In the genomic region with DNA sequence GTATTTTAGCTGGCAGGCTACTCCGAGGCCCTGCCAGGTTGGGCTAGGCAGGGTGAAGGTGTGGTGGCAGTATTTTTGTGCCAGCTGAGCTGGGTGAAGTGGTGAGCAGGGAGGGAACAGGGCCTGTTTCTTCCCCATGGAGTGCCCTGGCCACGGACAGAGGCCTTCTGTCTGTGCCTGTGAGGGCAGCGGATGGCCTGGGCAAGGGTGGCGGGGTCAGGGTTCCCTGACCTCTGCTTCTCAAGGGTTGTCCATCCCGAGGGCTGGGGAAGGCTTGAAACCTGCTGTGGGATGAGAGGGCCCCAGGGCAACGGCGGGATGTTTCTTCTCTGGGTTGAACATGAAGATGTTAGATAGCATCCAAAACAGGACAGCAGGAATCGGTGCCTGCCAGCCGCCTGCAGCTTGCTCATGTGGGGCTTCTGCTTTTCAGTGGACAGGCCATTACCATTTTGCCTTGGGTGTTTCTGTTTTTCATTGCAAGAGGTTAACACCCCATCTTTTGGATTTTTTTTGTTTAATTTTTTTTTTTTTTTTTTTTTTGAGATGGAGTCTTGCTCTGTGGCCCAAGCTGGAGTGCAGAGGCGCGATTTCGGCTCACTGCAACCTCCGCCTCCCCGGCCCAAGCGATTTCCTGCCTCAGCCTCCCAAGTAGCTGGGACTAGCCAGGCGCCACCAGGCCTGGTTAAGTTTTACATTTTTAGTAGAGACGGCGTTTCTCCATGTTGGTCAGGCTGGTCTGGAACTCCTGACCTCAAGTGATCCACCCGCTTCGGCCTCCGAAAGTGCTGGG, we compare ENCODE assay signal across 11 cellular contexts. TPM values are rescaled to one million over a fixed set of nuclear protein-coding genes. Genes with fewer than 3 reads are reported as not detected.
DNase-seq lines count a peak whose midpoint lies in the region; ATAC-seq and TF ChIP-seq lines count a peak whose summit lies in the region.
"Had no signal": no experiment of that assay in that cellular context is flagged by ENCODE, and none has a peak within 500 bp of the region (broad histone marks: within the 10 kb centered on the region; RNA-seq: fewer than 3 reads in every experiment).

No MANE protein-coding gene starts in this region.

- H3K4me2 ChIP-seq in skeletal muscle satellite cell (ENCODE audit: low read length) = peak overlapping the region; percentile 99

- H3K4me3 ChIP-seq in cardiac muscle cell (no peak overlapping the region), skeletal muscle satellite cell (ENCODE audit: low read length) (no peak overlapping the region), transverse colon (no peak overlapping the region)

- POLR2A ChIA-PET in T-cell (lab: Charles Lee) = interaction anchor here in 1 of 2 donors (0.7 kb wide), 1 partner anchor 19 kb away, joined by 3 read pairs; no protein-coding TSS in a partner anchor

- TF ChIP-seq CTCF in cardiac muscle cell (IDR thresholded peaks at IDR 0.05; ENCODE audit: low read depth, low read length) = no peak
- TF ChIP-seq CTCF in transverse colon (IDR thresholded peaks at IDR 0.05) = no peak

- TF ChIP-seq POLR2A in transverse colon (IDR thresholded peaks at IDR 0.05) = no peak

- TF ChIP-seq EP300 in transverse colon (IDR thresholded peaks at IDR 0.05; ENCODE audit: low read depth) = no peak

- H3K27ac ChIP-seq in cardiac muscle cell = peak overlapping the region; percentile 81
- H3K27ac ChIP-seq in transverse colon = no peak overlapping the region
- H3K27ac ChIP-seq: HL-60 had no signal

- peak overlapping the region; percentile 64 for H3K27ac Mint-ChIP-seq in activated CD4-positive, alpha-beta T cell treated with anti-CD3 and anti-CD28 coated beads, Interleukin-2, amount 10 ng/mL, durations not matched to agents 24 days and 14 days
- H3K27ac Mint-ChIP-seq in T-cell = peak overlapping the region; percentile 52 to 76

- H3K9me3 ChIP-seq in cardiac muscle cell (ENCODE audit: low read depth) = no peaks in the 10 kb centered on the region
- H3K9me3 ChIP-seq in skeletal muscle satellite cell (replicated peaks; ENCODE audit: low read length) = no peaks in the 10 kb centered on the region
- H3K9me3 ChIP-seq in transverse colon = no peaks in the 10 kb centered on the region
- H3K9me3 ChIP-seq: HAP-1 had no signal

- H3K36me3 ChIP-seq in cardiac muscle cell (no peaks in the 10 kb centered on the region), skeletal muscle satellite cell (ENCODE audit: insufficient read depth, low read length) (peaks cover 14% of the 10 kb centered on the region), transverse colon (no peaks in the 10 kb centered on the region)

- H3K27me3 ChIP-seq in cardiac muscle cell = no peaks in the 10 kb centered on the region
- H3K27me3 ChIP-seq in skeletal muscle satellite cell (ENCODE audit: control insufficient read depth, insufficient read depth, low read length) = no peaks in the 10 kb centered on the region
- H3K27me3 ChIP-seq in transverse colon = no peaks in the 10 kb centered on the region

- ATAC-seq in T-cell (replicated peaks in 1 of 4) (no peak), GM21619 (IDR thresholded peaks at IDR 0.05; ENCODE audit: unreplicated experiment) (no peak)

- no peak for DNase-seq in activated CD4-positive, alpha-beta T cell treated with anti-CD3 and anti-CD28 coated beads, Interleukin-2, amount 10 ng/mL, durations not matched to agents 24 days and 14 days
- DNase-seq in activated CD4-positive, alpha-beta T cell treated with anti-CD3 and anti-CD28 coated beads for 1 hour = no peak
- DNase-seq in T-cell = no peak
- no peak for DNase-seq in cardiac muscle cell (ENCODE audit: low read depth in 1 of 2, low spot score in 1 of 2)
- no peak for DNase-seq in transverse colon
- DNase-seq in cerebellum (ENCODE audit: low spot score) = no peak
- DNase-seq: NCI-H1436 had no signal

- peaks cover 25% of the 10 kb centered on the region for H3K36me3 Mint-ChIP-seq in activated CD4-positive, alpha-beta T cell treated with anti-CD3 and anti-CD28 coated beads, Interleukin-2, amount 10 ng/mL, durations not matched to agents 24 days and 14 days (ENCODE audit: low read depth)
- peaks cover 10% of the 10 kb centered on the region for H3K36me3 Mint-ChIP-seq in T-cell

- CTCF ChIA-PET in T-cell (lab: Charles Lee) = interaction anchor here in 1 of 2 donors (0.5 kb wide), 1 partner anchor 401 kb away, joined by 3 read pairs; no protein-coding TSS in a partner anchor

- in situ Hi-C loops in transverse colon (cut with MboI; ENCODE audit: low pct_ligation_motif_present in 1 of 4, low pct_unique_long_range_greater_than_20kb in 1 of 4, low sequenced_read_pairs in 3 of 4) = no loop called here

- H3K9me3 Mint-ChIP-seq in activated CD4-positive, alpha-beta T cell treated with anti-CD3 and anti-CD28 coated beads, Interleukin-2, amount 10 ng/mL, durations not matched to agents 24 days and 14 days = no peaks in the 10 kb centered on the region
- H3K9me3 Mint-ChIP-seq in T-cell = peaks cover 0 to 5% (median 0%) of the 10 kb centered on the region in 3 donors

- H3K27me3 Mint-ChIP-seq in activated CD4-positive, alpha-beta T cell treated with anti-CD3 and anti-CD28 coated beads, Interleukin-2, amount 10 ng/mL, durations not matched to agents 24 days and 14 days = no peaks in the 10 kb centered on the region
- no peaks in the 10 kb centered on the region for H3K27me3 Mint-ChIP-seq in T-cell

- intact Hi-C loops in activated CD4-positive, alpha-beta T cell treated with anti-CD3 and anti-CD28 coated beads, Interleukin-2, amount 10 ng/mL, durations not matched to agents 24 days and 14 days (cut with micrococcal nuclease) = no loop called here
- intact Hi-C loops in transverse colon (cut with DNase I; ENCODE audit: low total_unique reads) = no loop called here

- H3K4me3 Mint-ChIP-seq in activated CD4-positive, alpha-beta T cell treated with anti-CD3 and anti-CD28 coated beads, Interleukin-2, amount 10 ng/mL, durations not matched to agents 24 days and 14 days = no peak overlapping the region
- H3K4me3 Mint-ChIP-seq in T-cell = peak overlapping the region in 1 of 3 donors; percentile 39

- H3K9ac ChIP-seq in skeletal muscle satellite cell (ENCODE audit: low read depth, low read length) = no peak overlapping the region

- H3K4me1 Mint-ChIP-seq in activated CD4-positive, alpha-beta T cell treated with anti-CD3 and anti-CD28 coated beads, Interleukin-2, amount 10 ng/mL, durations not matched to agents 24 days and 14 days = peaks cover 23% of the 10 kb centered on the region
- peaks cover 38 to 46% (median 40%) of the 10 kb centered on the region in 3 donors for H3K4me1 Mint-ChIP-seq in T-cell

- peaks cover 13% of the 10 kb centered on the region for H3K4me1 ChIP-seq in cardiac muscle cell (ENCODE audit: low read depth)
- H3K4me1 ChIP-seq in skeletal muscle satellite cell (ENCODE audit: control insufficient read depth, insufficient read depth, low read length) = peaks cover 27% of the 10 kb centered on the region
- H3K4me1 ChIP-seq in transverse colon = peaks cover 23 to 36% (median 31%) of the 10 kb centered on the region in 4 donors

- WGBS in transverse colon (ENCODE audit: low coverage in 1 of 2), 2 donors = 85 to 95% methylated on average over 4 to 21 of the region's 21 CpGs

RNA-seq across cellular contexts. Expression of gene MTA1, which starts 3.3 kb away (rescaled TPM):
- 187 and 192 TPM in 2 replicates for total RNA-seq in activated CD4-positive, alpha-beta T cell treated with anti-CD3 and anti-CD28 coated beads, Interleukin-2, amount 10 ng/mL, durations not matched to agents 24 days and 14 days
- total RNA-seq in T-cell (100 to 1,000 TPM; 111 to 152 (median 141) TPM), cardiac muscle cell (136 and 208 TPM in 2 replicates), transverse colon (100 to 1,000 TPM in 2 of 4 donors, 10 to 100 TPM in 2; 79.4 to 293 (median 106) TPM), cerebellum (58.1 TPM)
- polyA plus RNA-seq in cardiac muscle cell = 110 and 149 TPM in 2 replicates
- 41.7 and 55.8 TPM in 2 replicates for total RNA-seq in skeletal muscle satellite cell (2012; rRNA removed)

RNA-seq across cellular contexts. Expression of gene TEX22, which starts 24.6 kb away (rescaled TPM):
- 5.7 and 6.4 TPM in 2 replicates for total RNA-seq in activated CD4-positive, alpha-beta T cell treated with anti-CD3 and anti-CD28 coated beads, Interleukin-2, amount 10 ng/mL, durations not matched to agents 24 days and 14 days
- total RNA-seq in T-cell = 1 to 10 TPM in 4 of 5 donors, under 1 TPM in 1; 0.93 to 9.0 (median 6.0) TPM
- total RNA-seq in cardiac muscle cell = 2.5 and 3.7 TPM in 2 replicates
- polyA plus RNA-seq in cardiac muscle cell = 3.0 and 4.1 TPM in 2 replicates
- 0.22 and 0.25 TPM in 2 replicates for total RNA-seq in skeletal muscle satellite cell (2012; rRNA removed)
- under 1 TPM in 1 of 4 donors, not detected in 3; 0.41 TPM for total RNA-seq in transverse colon
- total RNA-seq in cerebellum = 1.4 TPM

RNA-seq across cellular contexts. Expression of gene CRIP2, which starts 51.7 kb away (rescaled TPM):
- 0.37 and 0.43 TPM in 2 replicates for total RNA-seq in activated CD4-positive, alpha-beta T cell treated with anti-CD3 and anti-CD28 coated beads, Interleukin-2, amount 10 ng/mL, durations not matched to agents 24 days and 14 days
- total RNA-seq in T-cell (10 to 100 TPM in 4 of 5 donors, 1 to 10 TPM in 1; 6.4 to 38.7 (median 19.7) TPM), cardiac muscle cell (804 and 1,173 TPM in 2 replicates), transverse colon (10 to 100 TPM; 11.2 to 67.3 (median 22.4) TPM), cerebellum (49.7 TPM)
- polyA plus RNA-seq in cardiac muscle cell = 1,364 and 1,845 TPM in 2 replicates
- total RNA-seq in skeletal muscle satellite cell (2012; rRNA removed) = 29.7 and 60.7 TPM in 2 replicates

Comparison
In these comparisons a context has a peak if more than half of its experiments do, and no peak if none do; other contexts are left out.
1. RNA of gene CRIP2, which starts 51.7 kb away (total RNA-seq): 804 to 1,173 TPM in cardiac muscle cell; 49.7 TPM in cerebellum (single experiment), 11.2 to 67.3 TPM in transverse colon, 6.4 to 38.7 TPM in T-cell and 0.37 to 0.43 TPM in activated CD4-positive, alpha-beta T cell treated with anti-CD3 and anti-CD28 coated beads, Interleukin-2, amount 10 ng/mL, durations not matched to agents 24 days and 14 days; every median in the first group is over 10 times any median in the second.